In genomic region chr2:25894135-25894830, GRCh38 we compare ENCODE assay signal across 1 cellular context.
TF ChIP-seq lines count a peak whose summit lies in the region.

No MANE protein-coding gene starts in this region.

TF ChIP-seq in GM23338, 12 proteins besides CTCF, POLR2A, EP300 and RAD21 (continued from another document):
- TF ChIP-seq REST (IDR thresholded peaks at IDR 0.05; ENCODE audit: unreplicated experiment): no peak
- TF ChIP-seq STAT1 (IDR thresholded peaks at IDR 0.05; ENCODE audit: unreplicated experiment): no peak
